ENCODE assay signal across 8 cellular contexts in genomic region chr20:4726710-4727391, GRCh38. TPM values are rescaled to one million over a fixed set of nuclear protein-coding genes. Genes with fewer than 3 reads are reported as not detected.
A peak's percentile ranks its signal among the peaks of the same experiment; 100 is the strongest.
DNase-seq lines count a peak whose midpoint lies in the region; ATAC-seq and TF ChIP-seq lines count a peak whose summit lies in the region.

No MANE protein-coding gene starts in this region.

- H3K36me3 Mint-ChIP-seq in chondrocyte (ENCODE audit: low read depth): no peaks in the 10 kb centered on the region

- peak overlapping the region in 11 of 59 donors; percentile 1 to 47 (median 16) for H3K27ac ChIP-seq in dorsolateral prefrontal cortex

- peak overlapping the region in 46 of 59 donors; percentile 3 to 56 (median 32) for H3K4me3 ChIP-seq in dorsolateral prefrontal cortex

- no peaks in the 10 kb centered on the region for H3K27me3 ChIP-seq in dorsolateral prefrontal cortex

- no peaks in the 10 kb centered on the region for H3K9me3 Mint-ChIP-seq in chondrocyte (ENCODE audit: low read depth)

- intact Hi-C loops in Right ventricle myocardium inferior (cut with DNase I) (no loop called here), cardiac septum (cut with DNase I) (no loop called here), dorsolateral prefrontal cortex (cut with DNase I) (no loop called here), sciatic nerve (cut with DNase I) (loop anchor here (5.0 kb wide), 1 partner anchor 1945 kb away; no protein-coding TSS in a partner anchor)

- TF ChIP-seq CTCF in dorsolateral prefrontal cortex (IDR thresholded peaks at IDR 0.05 in 54 of 56, conservative IDR thresholded peaks at IDR 0.05 in 2 of 56; ENCODE audit: low read depth in 1 of 56, partially characterized antibody in 56 of 56) (no peak), chondrocyte (IDR thresholded peaks at IDR 0.05) (no peak)

- peak; percentile 29 for ATAC-seq in Right ventricle myocardium inferior
- ATAC-seq in sciatic nerve: peak; percentile 49

- H3K4me1 Mint-ChIP-seq in chondrocyte (ENCODE audit: low read depth): no peaks in the 10 kb centered on the region

- peaks cover 24% of the 10 kb centered on the region for H3K27me3 Mint-ChIP-seq in chondrocyte (ENCODE audit: low read depth)

- H3K4me3 Mint-ChIP-seq in chondrocyte (ENCODE audit: unreplicated experiment): no peak overlapping the region

- DNase-seq in Right ventricle myocardium inferior (ENCODE audit: missing footprints) (no peak), cardiac septum (ENCODE audit: low spot score) (no peak), RPMI8226 (peak; percentile 69), dorsolateral prefrontal cortex (peak in 2 of 10 donors; percentile 16 to 35), sciatic nerve (ENCODE audit: low spot score) (no peak), COLO829 (ENCODE audit: low spot score) (no peak), NCI-H1105 treated with DMSO at 0.1 percent for 48 hours (lab: John Stamatoyannopoulos, UW) (no peak), chondrocyte (ENCODE audit: low spot score) (no peak)

- H3K27ac Mint-ChIP-seq in chondrocyte (ENCODE audit: unreplicated experiment): no peak overlapping the region

RNA-seq across cellular contexts. Expression of gene PRND, which starts 5.1 kb away (rescaled TPM):
- total RNA-seq in Right ventricle myocardium inferior (not detected), cardiac septum (0.08 TPM), dorsolateral prefrontal cortex (under 1 TPM in 50 of 120 experiments, not detected in 70; 0.07 to 0.42 (median 0.16) TPM), sciatic nerve (0.62 TPM), chondrocyte (not detected in 3 replicates)

RNA-seq across cellular contexts. Expression of gene PRNP, which starts 40.6 kb away (rescaled TPM):
- total RNA-seq in Right ventricle myocardium inferior (124 TPM), cardiac septum (127 TPM), dorsolateral prefrontal cortex (100 to 1,000 TPM; 270 to 661 (median 486) TPM), sciatic nerve (226 TPM), chondrocyte (69.8 to 93.6 TPM (median 92.9 TPM) in 3 replicates)
